Comparison of ENCODE assay signal across 1 cellular context in genomic region chr2:170101789-170102188, GRCh38.
TF ChIP-seq lines count a peak whose summit lies in the region.

No MANE protein-coding gene starts in this region.

TF ChIP-seq in K562, 482 proteins besides CTCF, POLR2A, EP300 and RAD21 (continued from another document):
- TF ChIP-seq REST (CRISPR knock-in tag; IDR thresholded peaks at IDR 0.05; ENCODE audit: low read depth) (no peak), ZNF354B (CRISPR knock-in tag; IDR thresholded peaks at IDR 0.05) (no peak), CLOCK (CRISPR knock-in tag; IDR thresholded peaks at IDR 0.05; ENCODE audit: borderline replicate concordance) (no peak), GATAD2B (IDR thresholded peaks at IDR 0.05; ENCODE audit: borderline replicate concordance) (no peak), CBFA2T2 (conservative IDR thresholded peaks at IDR 0.05) (peak; percentile 25; the same call in 1 of the 2 replicates), IFI16 (CRISPR knock-in tag; IDR thresholded peaks at IDR 0.05) (no peak), KDM1A (IDR thresholded peaks at IDR 0.05) (peak in 1 of 2 experiments; percentile 9; a peak in 1 of 4 replicates), MEIS2 (IDR thresholded peaks at IDR 0.05; ENCODE audit: partially characterized antibody) (peak; percentile 82), ZNF280B (CRISPR knock-in tag; IDR thresholded peaks at IDR 0.05) (no peak), TAL1 (IDR thresholded peaks at IDR 0.05) (peak; percentile 64), ATF7 (IDR thresholded peaks at IDR 0.05) (peak; percentile 43), FOXP4 (CRISPR knock-in tag; IDR thresholded peaks at IDR 0.05; ENCODE audit: borderline replicate concordance) (no peak), HNRNPLL (IDR thresholded peaks at IDR 0.05; ENCODE audit: low read depth, low read length, poor library complexity, severe bottlenecking) (no peak), KLF10 (CRISPR knock-in tag; IDR thresholded peaks at IDR 0.05) (no peak), FOXM1 (IDR thresholded peaks at IDR 0.05; ENCODE audit: low read depth) (peak; percentile 10; the same call in 1 of the 2 replicates), FOXM1 (CRISPR knock-in tag; IDR thresholded peaks at IDR 0.05; ENCODE audit: low read depth) (no peak), ETV5 (CRISPR knock-in tag; IDR thresholded peaks at IDR 0.05; ENCODE audit: low read depth) (no peak), XRCC4 (IDR thresholded peaks at IDR 0.05; ENCODE audit: extremely low read depth, insufficient read depth, insufficient read length) (no peak), HCFC1 (IDR thresholded peaks at IDR 0.05; ENCODE audit: low read depth, low read length) (no peak), TCF3 (CRISPR knock-in tag; IDR thresholded peaks at IDR 0.05) (peak; percentile 51), TRIM24 (IDR thresholded peaks at IDR 0.05) (0 out of 4 replicates have a peak, but pooled peaks of 1 of the 2 experiments have one; percentile 21), THRB (CRISPR knock-in tag; conservative IDR thresholded peaks at IDR 0.05) (no peak), NBN (IDR thresholded peaks at IDR 0.05; ENCODE audit: low read depth) (no peak), ZNF583 (CRISPR knock-in tag; IDR thresholded peaks at IDR 0.05) (no peak), RNF219 (CRISPR knock-in tag; IDR thresholded peaks at IDR 0.05) (no peak), CHAMP1 (IDR thresholded peaks at IDR 0.05) (no peak), SP2 (IDR thresholded peaks at IDR 0.05; ENCODE audit: extremely low read depth, low read depth, low read length, poor library complexity, severe bottlenecking) (no peak), XRCC5 (IDR thresholded peaks at IDR 0.05; ENCODE audit: low read depth, low read length) (no peak), ZBTB9 (CRISPR knock-in tag; IDR thresholded peaks at IDR 0.05) (no peak), TFAM (CRISPR knock-in tag; conservative IDR thresholded peaks at IDR 0.05) (no peak), TBP (optimal IDR thresholded peaks at IDR 0.05; ENCODE audit: low read depth, low read length) (no peak), ZNF592 (IDR thresholded peaks at IDR 0.05) (0 out of 2 replicates have a peak, but pooled peaks have one; percentile 7), SRSF9 (IDR thresholded peaks at IDR 0.05; ENCODE audit: borderline replicate concordance, low read depth, low read length) (no peak), SRF (CRISPR knock-in tag; IDR thresholded peaks at IDR 0.05) (no peak), PTTG1 (tag; IDR thresholded peaks at IDR 0.05; ENCODE audit: low read depth) (no peak)
